18 cellular contexts compared by ENCODE assay signal in the genomic region with DNA sequence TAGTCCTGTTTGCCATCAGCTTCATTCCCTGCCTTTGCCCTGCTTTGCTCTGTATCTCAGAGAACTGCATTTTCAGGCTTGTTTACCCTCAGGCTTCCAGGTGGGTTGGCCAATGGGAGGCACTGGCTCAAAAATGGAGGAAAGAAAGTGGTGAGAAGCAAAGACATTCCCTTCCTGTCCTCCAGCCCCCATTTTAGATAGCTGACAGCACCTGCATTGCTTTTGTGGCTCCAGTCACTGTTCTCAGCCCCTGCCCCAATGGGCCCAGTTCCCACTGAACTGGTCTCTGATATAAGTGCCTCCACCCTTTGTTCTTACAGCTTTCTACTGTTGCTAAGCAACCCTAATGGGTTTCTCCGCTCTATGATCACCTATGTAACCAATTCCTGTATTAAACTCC. TPM values are rescaled to one million over a fixed set of nuclear protein-coding genes. Genes with fewer than 3 reads are reported as not detected.
"Had no signal": no experiment of that assay in that cellular context is flagged by ENCODE, and none has a peak within 500 bp of the region (broad histone marks: within the 10 kb centered on the region; RNA-seq: fewer than 3 reads in every experiment).

No MANE protein-coding gene starts in this region.

- H3K4me1 ChIP-seq: colonic mucosa, sigmoid colon, suprapubic skin had no signal

- H3K36me3 ChIP-seq: colonic mucosa, heart right ventricle, sigmoid colon, suprapubic skin, upper lobe of left lung had no signal

- H3K4me3 Mint-ChIP-seq: activated CD4-positive, alpha-beta T cell treated with anti-CD3 and anti-CD28 coated beads, Interleukin-2, amount 10 ng/mL, durations not matched to agents 24 days and 14 days; activated T-helper 17 cell treated with anti-CD3 and anti-CD28 coated beads, Interleukin-2, amount 50 U/mL, for 72 hours; memory B cell; nephron progenitor cell had no signal

- H3K4me3 ChIP-seq: colonic mucosa, heart right ventricle, sigmoid colon, suprapubic skin, upper lobe of left lung had no signal

- H3K36me3 Mint-ChIP-seq: memory B cell had no signal

- H3K27me3 ChIP-seq: colonic mucosa, upper lobe of left lung had no signal

- DNase-seq: activated CD4-positive, alpha-beta T cell treated with anti-CD3 and anti-CD28 coated beads, Interleukin-2, amount 10 ng/mL, durations not matched to agents 24 days and 14 days; activated CD8-positive, alpha-beta memory T cell treated with anti-CD3 and anti-CD28 coated beads for 24 hours; activated naive CD4-positive, alpha-beta T cell treated with anti-CD3 and anti-CD28 coated beads, Interleukin-2, amount 50 U/mL, for 16 hours; caudate nucleus; colonic mucosa; effector CD4-positive, alpha-beta T cell; heart right ventricle; nephron progenitor cell; sigmoid colon; stimulated activated CD4-positive, alpha-beta T cell treated with anti-CD3 and anti-CD28 coated beads, Interleukin-12 subunit alpha, Interleukin-12 subunit beta, amount 100 ng/mL, for 4 hours; stimulated activated CD4-positive, alpha-beta T cell treated with anti-CD3 and anti-CD28 coated beads, Interleukin-2, amount 100 ng/mL, for 48 hours; stimulated activated naive CD8-positive, alpha-beta T cell treated with anti-CD3 and anti-CD28 coated beads, Interleukin-15, Interleukin-2, amounts not matched to agents 100 U/mL and 50 U/mL, for 24 hours; upper lobe of left lung had no signal

- H3K9me3 ChIP-seq: colonic mucosa, heart right ventricle, sigmoid colon, suprapubic skin, upper lobe of left lung had no signal

- H3K27me3 Mint-ChIP-seq: activated T-helper 17 cell treated with anti-CD3 and anti-CD28 coated beads, Interleukin-2, amount 50 U/mL, for 72 hours had no signal

- ATAC-seq: activated T-helper 17 cell treated with anti-CD3 and anti-CD28 coated beads, Interleukin-2, amount 50 U/mL, for 72 hours; heart right ventricle; left lobe of liver; stimulated activated naive CD8-positive, alpha-beta T cell treated with anti-CD3 and anti-CD28 coated beads, Interleukin-15, Interleukin-2, amounts not matched to agents 100 U/mL and 50 U/mL, for 24 hours had no signal

- H3K4me1 Mint-ChIP-seq: memory B cell, nephron progenitor cell had no signal

- H3K27ac Mint-ChIP-seq: activated CD4-positive, alpha-beta T cell treated with anti-CD3 and anti-CD28 coated beads, Interleukin-2, amount 10 ng/mL, durations not matched to agents 24 days and 14 days; activated T-helper 17 cell treated with anti-CD3 and anti-CD28 coated beads, Interleukin-2, amount 50 U/mL, for 72 hours; memory B cell; nephron progenitor cell had no signal

- H3K27ac ChIP-seq: colonic mucosa, heart right ventricle, sigmoid colon, suprapubic skin, upper lobe of left lung had no signal

- H3K9me3 Mint-ChIP-seq: activated T-helper 17 cell treated with anti-CD3 and anti-CD28 coated beads, Interleukin-2, amount 50 U/mL, for 72 hours; memory B cell had no signal

RNA-seq across cellular contexts. Expression of a gene that starts 19.4 kb away (rescaled TPM):
- total RNA-seq: endothelial cell of umbilical vein had no signal
